ENCODE assay signal across 19 cellular contexts in genomic region chr14:91484186-91484585, GRCh38. TPM values are rescaled to one million over a fixed set of nuclear protein-coding genes. Genes with fewer than 3 reads are reported as not detected.
DNase-seq lines count a peak whose midpoint lies in the region; ATAC-seq, FAIRE-seq and TF ChIP-seq lines count a peak whose summit lies in the region.
"Had no signal": no experiment of that assay in that cellular context is flagged by ENCODE, and none has a peak within 500 bp of the region (broad histone marks: within the 10 kb centered on the region; RNA-seq: fewer than 3 reads in every experiment).

No MANE protein-coding gene starts in this region.

- no peak overlapping the region for H2AFZ ChIP-seq in PC-9

- POLR2A ChIA-PET in PC-9 (lab: Charles Lee; ENCODE audit: unreplicated experiment), result no interaction called here

- no peak for FAIRE-seq in D721Med (lab: Jason Lieb, UNC)

- H3K36me3 ChIP-seq in PC-9 (ENCODE audit: low read depth), result peaks cover 7% of the 10 kb centered on the region; the same call in 1 of the 2 replicates

- no peaks in the 10 kb centered on the region for H3K9me2 ChIP-seq in PC-9 (ENCODE audit: insufficient read depth)

- no peaks in the 10 kb centered on the region; the same call in 1 of the 2 replicates for H3F3A ChIP-seq in PC-9 (ENCODE audit: insufficient read depth, low read depth)

- H3K4me1 ChIP-seq in PC-9 (replicated peaks; ENCODE audit: insufficient read depth), result no peaks in the 10 kb centered on the region
- H3K4me1 ChIP-seq: BLaER1 had no signal

- no peak for DNase-seq in D721Med (ENCODE audit: insufficient read length, low spot score)
- DNase-seq in PC-9, result no peak
- DNase-seq in fibroblast of mammary gland (ENCODE audit: low read depth), result no peak
- no peak for DNase-seq in medulla oblongata (ENCODE audit: extremely low spot score)
- DNase-seq in COLO668 (lab: John Stamatoyannopoulos, UW; ENCODE audit: unreplicated experiment), result no peak
- no peak for DNase-seq in retina
- DNase-seq: activated gamma-delta T cell treated with Interleukin-2 at 50 U/mL for 16 hours, GF-D8, hippocampal formation, left colon, NCI-H1105 treated with DMSO at 0.1 percent for 48 hours, NCI-H226, nephron progenitor cell, stomach had no signal

- no peaks in the 10 kb centered on the region for H3K9me3 ChIP-seq in PC-9 (ENCODE audit: insufficient read depth, low read depth)
- H3K9me3 ChIP-seq: BLaER1, stomach had no signal

- no peaks in the 10 kb centered on the region for H3K27me3 ChIP-seq in PC-9 (ENCODE audit: insufficient read depth, low read depth)
- H3K27me3 ChIP-seq: BLaER1, cardiac muscle cell, stomach had no signal

- H3K79me2 ChIP-seq in PC-9 (ENCODE audit: low read depth), result peaks cover 6% of the 10 kb centered on the region; the same call in 1 of the 2 replicates

- H3K27ac ChIP-seq in C4-2B (no peak overlapping the region), PC-9 (no peak overlapping the region)
- H3K27ac ChIP-seq: BLaER1, cardiac muscle cell, stomach had no signal

- H4K20me1 ChIP-seq in PC-9 (ENCODE audit: insufficient read depth), result peaks cover 13% of the 10 kb centered on the region

- no TSS peak for BruUV-seq in PC-9 (replicated peaks; lab: Mats Ljungman, UMichigan)

- H3K4me2 ChIP-seq in PC-9, result no peak overlapping the region
- H3K4me2 ChIP-seq: BLaER1 had no signal

- H3K4me3 ChIP-seq in PC-9, result no peak overlapping the region
- H3K4me3 ChIP-seq in fibroblast of mammary gland (ENCODE audit: control insufficient read depth, low read depth, low read length), result no peak overlapping the region
- H3K4me3 ChIP-seq: BLaER1, cardiac muscle cell, stomach had no signal

- no peak for ATAC-seq in HG02870 (IDR thresholded peaks at IDR 0.05; ENCODE audit: unreplicated experiment)
- ATAC-seq: left colon, sciatic nerve had no signal

- intact Hi-C loops in PC-9 (cut with micrococcal nuclease; ENCODE audit: unreplicated experiment), result no loop called here

- CTCF ChIA-PET in PC-9 (lab: Charles Lee), result no interaction called here

- TF ChIP-seq CTCF in C4-2B (conservative IDR thresholded peaks at IDR 0.05) (0 out of 2 replicates have a peak, but pooled peaks have one; percentile 11), D721Med (IDR thresholded peaks at IDR 0.05; ENCODE audit: insufficient read depth, missing control alignments) (peak; percentile 8), PC-9 (conservative IDR thresholded peaks at IDR 0.05) (0 out of 2 replicates have a peak, but pooled peaks have one; percentile 19), fibroblast of mammary gland (conservative IDR thresholded peaks at IDR 0.05; ENCODE audit: control insufficient read depth, insufficient read depth, low read depth, low read length) (peak; percentile 10)

RNA-seq across cellular contexts. Expression of gene PPP4R3A, which starts 25.9 kb away (rescaled TPM):
- total RNA-seq in PC-9 (2021), result 14.8 and 15.5 TPM in 2 replicates
